35 cellular contexts compared by ENCODE assay signal in genomic region chr4:67397931-67398330, GRCh38.
"Had no signal": no experiment of that assay in that cellular context is flagged by ENCODE, and none has a peak within 500 bp of the region (broad histone marks: within the 10 kb centered on the region; RNA-seq: fewer than 3 reads in every experiment).

No MANE protein-coding gene starts in this region.

- H3K9me3 ChIP-seq: MG63 had no signal

- H3K36me3 ChIP-seq: MG63 had no signal

- DNase-seq: Karpas-422, Kasumi-1, MG63, MM.1S, MV-4-11, NCI-H1048, NCI-H1092, NCI-H1092 treated with DMSO at 0.1 percent for 48 hours, NCI-H1105, NCI-H1105 treated with DMSO at 0.1 percent for 48 hours, NCI-H1417, NCI-H1417 treated with DMSO at 0.1 percent for 48 hours, NCI-H1436, NCI-H1436 treated with DMSO at 0.1 percent for 48 hours, NCI-H146, NCI-H1694, NCI-H1694 treated with DMSO at 0.1 percent for 48 hours, NCI-H187, NCI-H187 treated with DMSO at 0.1 percent for 48 hours, NCI-H1930, NCI-H2029, NCI-H2029 treated with DMSO at 0.1 percent for 48 hours, NCI-H2081, NCI-H2081 treated with DMSO at 0.1 percent for 48 hours, NCI-H2107, NCI-H2171, NCI-H2171 treated with DMSO at 0.1 percent for 48 hours, NCI-H2227 treated with DMSO at 0.1 percent for 48 hours, NCI-H226, NCI-H345, NCI-H446, NCI-H446 treated with DMSO at 0.1 percent for 48 hours, NCI-H510A, NCI-H510A treated with DMSO at 0.1 percent for 48 hours, NCI-H524 had no signal

- H3K4me3 ChIP-seq: MG63 had no signal

- H3K27me3 ChIP-seq: MG63 had no signal
